ENCODE assay signal across 22 cellular contexts in the genomic region with DNA sequence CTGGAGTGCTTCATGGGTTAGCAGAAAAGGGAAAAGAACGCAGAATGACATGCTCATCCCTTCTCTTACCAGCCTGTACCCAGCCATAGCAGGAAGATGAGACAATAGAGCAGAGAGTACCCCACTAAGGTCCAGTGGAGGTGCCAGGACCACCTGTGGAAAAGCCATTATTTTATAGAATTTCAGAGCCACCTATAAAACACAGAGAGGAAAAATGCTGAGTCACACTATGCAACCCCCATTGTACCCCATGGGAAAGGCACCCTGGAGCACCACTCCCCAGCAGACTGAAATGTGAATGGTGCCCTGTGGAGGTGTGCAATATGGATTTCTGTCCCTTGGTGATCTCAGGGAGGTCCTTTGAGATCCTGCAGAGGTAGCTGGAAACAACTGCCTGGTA.
DNase-seq lines count a peak whose midpoint lies in the region; ATAC-seq, FAIRE-seq and TF ChIP-seq lines count a peak whose summit lies in the region.
"Had no signal": no experiment of that assay in that cellular context is flagged by ENCODE, and none has a peak within 500 bp of the region (broad histone marks: within the 10 kb centered on the region; RNA-seq: fewer than 3 reads in every experiment).

No MANE protein-coding gene starts in this region.

- no peaks in the 10 kb centered on the region for H3K36me3 Mint-ChIP-seq in WTC11
- no peaks in the 10 kb centered on the region for H3K36me3 Mint-ChIP-seq in endodermal cell (ENCODE audit: low read depth)
- H3K36me3 Mint-ChIP-seq: IgD-negative memory B cell had no signal

- H2AFZ ChIP-seq in HepG2 (ENCODE audit: low read length), result no peak overlapping the region
- peak overlapping the region; percentile 36 for H2AFZ ChIP-seq in mesenchymal stem cell (ENCODE audit: low read depth, low read length)

- H3K4me1 ChIP-seq in HepG2 (ENCODE audit: insufficient read depth, low read length) (no peaks in the 10 kb centered on the region), right lobe of liver (no peaks in the 10 kb centered on the region), mesenchymal stem cell (ENCODE audit: control insufficient read depth, insufficient read depth, low read depth, low read length) (no peaks in the 10 kb centered on the region), endodermal cell (ENCODE audit: control insufficient read depth, insufficient read depth, low read length) (no peaks in the 10 kb centered on the region)
- H3K4me1 ChIP-seq: BE2C had no signal

- intact Hi-C loops in HepG2 (cut with micrococcal nuclease; ENCODE audit: unreplicated experiment) (no loop called here), right lobe of liver (cut with DNase I) (no loop called here)

- no peaks in the 10 kb centered on the region for H3K36me3 ChIP-seq in HepG2 (replicated peaks in 1 of 2; ENCODE audit: control insufficient read depth in 1 of 2, insufficient read depth in 2 of 2, low read length in 2 of 2)
- H3K36me3 ChIP-seq in right lobe of liver, result no peaks in the 10 kb centered on the region
- no peaks in the 10 kb centered on the region for H3K36me3 ChIP-seq in mesenchymal stem cell (ENCODE audit: control insufficient read depth in 1 of 2, insufficient read depth in 2 of 2, low read depth in 1 of 2, low read length in 2 of 2)
- no peaks in the 10 kb centered on the region for H3K36me3 ChIP-seq in endodermal cell (ENCODE audit: control insufficient read depth, insufficient read depth, low read length)
- H3K36me3 ChIP-seq: BE2C had no signal

- H3K9me3 ChIP-seq in HepG2 (ENCODE audit: low read length), result no peaks in the 10 kb centered on the region
- no peaks in the 10 kb centered on the region for H3K9me3 ChIP-seq in right lobe of liver
- H3K9me3 ChIP-seq in mesenchymal stem cell (ENCODE audit: control insufficient read depth, low read length), result peaks cover 6% of the 10 kb centered on the region
- no peaks in the 10 kb centered on the region for H3K9me3 ChIP-seq in endodermal cell (ENCODE audit: control insufficient read depth, low read length)
- H3K9me3 ChIP-seq: BE2C, Caco-2 had no signal

- no peak overlapping the region for H3K14ac ChIP-seq in mesenchymal stem cell (ENCODE audit: low read length in 2 of 2)

- H4K8ac ChIP-seq in mesenchymal stem cell (ENCODE audit: low read length), result no peak overlapping the region

- H3K4me2 ChIP-seq in HepG2 (ENCODE audit: low read depth, low read length), result no peak overlapping the region
- H3K4me2 ChIP-seq in mesenchymal stem cell (ENCODE audit: low read length, poor library complexity, severe bottlenecking), result no peak overlapping the region

- TF ChIP-seq RAD21 in HepG2 (CRISPR knock-in tag; IDR thresholded peaks at IDR 0.05), result no peak

- no peak for TF ChIP-seq POLR2A in HepG2 (IDR thresholded peaks at IDR 0.05; ENCODE audit: insufficient read depth in 1 of 2, low read depth in 2 of 2, low read length in 2 of 2)
- no peak for TF ChIP-seq POLR2A in right lobe of liver (IDR thresholded peaks at IDR 0.05)

- CTCF ChIA-PET in HepG2 (lab: Yijun Ruan, JAX; ENCODE audit: low intra/inter-chr PET ratio, low total read pairs) (no interaction called here), WTC11 (lab: Charles Lee) (no interaction called here)

- DNase-seq in HepG2 (ENCODE audit: low spot score), result no peak
- no peak for DNase-seq in right lobe of liver
- no peak for DNase-seq in WTC11 (ENCODE audit: low spot score)
- no peak for DNase-seq in mesenchymal stem cell
- no peak for DNase-seq in activated T-cell treated with anti-CD3 and anti-CD28 coated beads, Interleukin-2, amount 50 U/mL, for 48 hours
- DNase-seq in AG08396 (ENCODE audit: low spot score), result no peak
- DNase-seq in endodermal cell, result no peak
- DNase-seq: 8988T; BE2C; Caco-2; CD4-positive, alpha-beta T cell; HCEC 1CT; HFFc6; KG1 had no signal

- H3K9me3 Mint-ChIP-seq in WTC11 (no peaks in the 10 kb centered on the region), endodermal cell (no peaks in the 10 kb centered on the region)
- H3K9me3 Mint-ChIP-seq: CD4-positive, alpha-beta T cell had no signal

- POLR2A ChIA-PET in HepG2 (lab: Yijun Ruan, JAX), result no interaction called here
- POLR2A ChIA-PET in WTC11 (lab: Charles Lee), result no interaction called here

- ATAC-seq in HepG2, result no peak
- ATAC-seq in right lobe of liver, result no peak
- no peak for ATAC-seq in WTC11
- no peak for ATAC-seq in GM19463 (IDR thresholded peaks at IDR 0.05; ENCODE audit: unreplicated experiment)

- no peak overlapping the region for H2BK15ac ChIP-seq in mesenchymal stem cell (ENCODE audit: low read depth, poor library complexity, severe bottlenecking)

- H3K4me1 Mint-ChIP-seq in WTC11, result peaks cover 15% of the 10 kb centered on the region
- peaks cover 6% of the 10 kb centered on the region for H3K4me1 Mint-ChIP-seq in endodermal cell
- H3K4me1 Mint-ChIP-seq: IgD-negative memory B cell had no signal

- no peak overlapping the region for H3K23ac ChIP-seq in mesenchymal stem cell (ENCODE audit: low read length in 2 of 2)

- no peak overlapping the region for H3K4ac ChIP-seq in mesenchymal stem cell (ENCODE audit: low read depth in 1 of 2, low read length in 2 of 2)

- no peaks in the 10 kb centered on the region for H3K79me1 ChIP-seq in mesenchymal stem cell (replicated peaks; ENCODE audit: low read length, poor library complexity, severe bottlenecking)

- H3K18ac ChIP-seq in mesenchymal stem cell (ENCODE audit: low read depth in 1 of 2, low read length in 2 of 2), result no peak overlapping the region

- no peak overlapping the region for H2AK5ac ChIP-seq in mesenchymal stem cell (ENCODE audit: low read length, severe bottlenecking)

- no peak overlapping the region for H3K4me3 ChIP-seq in HepG2 (replicated peaks in 1 of 3; ENCODE audit: insufficient read depth in 1 of 3, low read depth in 2 of 3, low read length in 3 of 3)
- no peak overlapping the region for H3K4me3 ChIP-seq in right lobe of liver
- H3K4me3 ChIP-seq in mesenchymal stem cell (ENCODE audit: insufficient read depth in 1 of 2, low read depth in 1 of 2, low read length in 2 of 2), result no peak overlapping the region
- no peak overlapping the region for H3K4me3 ChIP-seq in endodermal cell (ENCODE audit: low read length)

- H3K27me3 ChIP-seq in HepG2 (ENCODE audit: control insufficient read depth in 1 of 2, insufficient read depth in 2 of 2, low read length in 2 of 2) (peaks cover 0 to 8% of the 10 kb centered on the region in 2 experiments; a peak in 1 of 5 replicates), right lobe of liver (no peaks in the 10 kb centered on the region), mesenchymal stem cell (ENCODE audit: control insufficient read depth in 1 of 2, insufficient read depth in 1 of 2, low read length in 2 of 2) (peaks cover 14 to 19% of the 10 kb centered on the region in 2 experiments), endodermal cell (ENCODE audit: control insufficient read depth, insufficient read depth, low read length, poor library complexity, severe bottlenecking) (no peaks in the 10 kb centered on the region)
- H3K27me3 ChIP-seq: BE2C had no signal

- no peak overlapping the region for H3K4me3 Mint-ChIP-seq in WTC11
- H3K4me3 Mint-ChIP-seq in endodermal cell, result no peak overlapping the region
- H3K4me3 Mint-ChIP-seq: CD4-positive, alpha-beta T cell; HFFc6; IgD-negative memory B cell had no signal

- in situ Hi-C loops in HepG2 (cut with HindIII; ENCODE audit: extremely low pct_ligation_motif_present, low pct_unique_long_range_greater_than_20kb), result no loop called here

- H2BK5ac ChIP-seq in mesenchymal stem cell (ENCODE audit: low read depth, low read length, poor library complexity, severe bottlenecking), result no peak overlapping the region

- 74% methylated on average over 1 of the region's 1 CpG for WGBS in HepG2 (ENCODE audit: low lambda C conversion rate)
- 89% methylated on average over 1 of the region's 1 CpG for WGBS in right lobe of liver (ENCODE audit: insufficient coverage, low coverage, low lambda C conversion rate, missing lambda C conversion rate)
- no CpG with 5 or more reads among the region's 1 CpG for WGBS in mesenchymal stem cell
- 92% methylated on average over 1 of the region's 1 CpG; no CpG with 5 or more reads in 1 of the 2 experiments for WGBS in endodermal cell (ENCODE audit: insufficient coverage in 1 of 2, insufficient read length in 1 of 2), 2 experiments

- no peak overlapping the region for H2BK120ac ChIP-seq in mesenchymal stem cell (ENCODE audit: low read depth, low read length)

- H3K79me2 ChIP-seq in HepG2 (ENCODE audit: insufficient read depth, low read length), result no peaks in the 10 kb centered on the region

- H2BK12ac ChIP-seq in mesenchymal stem cell (ENCODE audit: low read length in 2 of 2), result no peak overlapping the region

- TF ChIP-seq CTCF in HepG2 (CRISPR knock-in tag; IDR thresholded peaks at IDR 0.05), result no peak
- TF ChIP-seq CTCF in right lobe of liver (IDR thresholded peaks at IDR 0.05), result no peak
- no peak for TF ChIP-seq CTCF in WTC11 (IDR thresholded peaks at IDR 0.05)
- TF ChIP-seq CTCF in endodermal cell (conservative IDR thresholded peaks at IDR 0.05), result no peak

- no TSS peak for BruUV-seq in HepG2 (replicated peaks; lab: Mats Ljungman, UMichigan)

- H3K27me3 Mint-ChIP-seq in WTC11 (ENCODE audit: low read depth), result no peaks in the 10 kb centered on the region
- H3K27me3 Mint-ChIP-seq in endodermal cell (ENCODE audit: insufficient read depth), result no peaks in the 10 kb centered on the region

- no peak overlapping the region for H3K9ac ChIP-seq in HepG2 (ENCODE audit: insufficient read depth, low read depth, low read length)
- no peak overlapping the region for H3K9ac ChIP-seq in mesenchymal stem cell (ENCODE audit: low read length)
- H3K9ac ChIP-seq in endodermal cell (ENCODE audit: extremely low read depth, low read length, poor library complexity, severe bottlenecking), result no peak overlapping the region

- no peaks in the 10 kb centered on the region for H4K20me1 ChIP-seq in HepG2 (ENCODE audit: insufficient read depth, low read length)

- TF ChIP-seq EP300 in HepG2 (IDR thresholded peaks at IDR 0.05; ENCODE audit: low read depth in 2 of 2, low read length in 2 of 2) (no peak), HepG2 (CRISPR knock-in tag; IDR thresholded peaks at IDR 0.05; ENCODE audit: borderline replicate concordance) (no peak)

- no peak overlapping the region for H3K27ac ChIP-seq in HepG2 (ENCODE audit: extremely low read length, insufficient read depth, low read length)
- no peak overlapping the region for H3K27ac ChIP-seq in right lobe of liver
- no peak overlapping the region for H3K27ac ChIP-seq in mesenchymal stem cell (ENCODE audit: low read length, poor library complexity, severe bottlenecking)
- H3K27ac ChIP-seq in endodermal cell (ENCODE audit: low read depth, low read length), result no peak overlapping the region
- H3K27ac ChIP-seq: C4-2B, HL-60 had no signal

- FAIRE-seq in HepG2 (lab: Jason Lieb, UNC), result no peak
- FAIRE-seq: D721Med, G401.6, GM12892, GM18507 had no signal

- H3K27ac Mint-ChIP-seq in WTC11 (no peak overlapping the region), endodermal cell (no peak overlapping the region)
- H3K27ac Mint-ChIP-seq: CD4-positive, alpha-beta T cell; HFFc6; IgD-negative memory B cell had no signal

- H4K91ac ChIP-seq in mesenchymal stem cell (ENCODE audit: low read length), result no peak overlapping the region

TF ChIP-seq in HepG2, 621 proteins besides CTCF, POLR2A, EP300 and RAD21 (continues in another document):
- no peak for TF ChIP-seq ZNF33A (CRISPR knock-in tag; IDR thresholded peaks at IDR 0.05; ENCODE audit: borderline replicate concordance)

TF ChIP-seq in WTC11, 78 proteins besides CTCF, POLR2A, EP300 and RAD21 (continues in another document):
- peak; percentile 6; the same call in 1 of the 2 replicates for TF ChIP-seq ZNF423 (CRISPR knock-in tag; IDR thresholded peaks at IDR 0.05)
